Comparison of ENCODE assay signal across 23 cellular contexts in the genomic region with DNA sequence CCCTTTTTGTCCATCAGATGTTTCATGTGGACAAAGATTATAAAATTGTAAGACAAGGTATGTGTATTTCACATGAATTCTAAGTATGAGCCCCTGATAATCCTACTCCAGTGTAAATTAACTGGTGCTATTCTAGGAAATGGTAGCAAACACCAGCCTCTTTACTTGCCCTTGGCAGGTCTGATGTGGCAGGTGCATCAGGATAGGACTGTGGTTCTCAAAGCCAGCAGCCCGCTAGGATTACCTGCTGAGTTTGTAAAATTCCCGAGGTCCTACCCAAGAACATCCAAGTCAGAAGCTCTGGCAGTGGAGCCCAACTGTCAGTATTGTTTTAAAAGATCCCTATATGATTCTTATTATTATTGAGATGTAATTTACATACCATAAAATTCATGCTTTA.
"Had no signal": no experiment of that assay in that cellular context is flagged by ENCODE, and none has a peak within 500 bp of the region (broad histone marks: within the 10 kb centered on the region; RNA-seq: fewer than 3 reads in every experiment).

No MANE protein-coding gene starts in this region.

- ATAC-seq: effector memory CD8-positive, alpha-beta T cell; esophagus mucosa; foreskin keratinocyte; gastroesophageal sphincter; heart left ventricle; heart right ventricle had no signal

- H3K4me3 ChIP-seq: colonic mucosa, coronary artery, dorsolateral prefrontal cortex, esophagus muscularis mucosa, esophagus squamous epithelium, gastrocnemius medialis, gastroesophageal sphincter, heart left ventricle, heart right ventricle had no signal

- H3K27ac ChIP-seq: colonic mucosa, coronary artery, dorsolateral prefrontal cortex, epithelial cell of prostate, esophagus muscularis mucosa, esophagus squamous epithelium, foreskin keratinocyte, gastrocnemius medialis, gastroesophageal sphincter, heart left ventricle, heart right ventricle had no signal

- DNase-seq: colonic mucosa; cortex of kidney; dermis blood vessel endothelial cell; dorsolateral prefrontal cortex; effector CD4-positive, alpha-beta T cell; effector CD8-positive, alpha-beta T cell; effector memory CD4-positive, alpha-beta T cell; effector memory CD8-positive, alpha-beta T cell; endodermal cell; erythroblast; esophagus squamous epithelium; foreskin keratinocyte; foreskin melanocyte; glutamatergic neuron; head of caudate nucleus; heart left ventricle; heart right ventricle had no signal

- H3K36me3 ChIP-seq: colonic mucosa, esophagus squamous epithelium, gastrocnemius medialis, heart left ventricle had no signal

- H3K9me3 ChIP-seq: colonic mucosa, esophagus muscularis mucosa, esophagus squamous epithelium, gastrocnemius medialis, gastroesophageal sphincter, heart left ventricle, heart right ventricle had no signal

- H3K4me1 ChIP-seq: esophagus muscularis mucosa, gastroesophageal sphincter, heart left ventricle had no signal

- H3K27me3 ChIP-seq: colonic mucosa, dorsolateral prefrontal cortex, esophagus muscularis mucosa, esophagus squamous epithelium, foreskin keratinocyte, gastrocnemius medialis, gastroesophageal sphincter, heart left ventricle, heart right ventricle had no signal
